In the genomic region with DNA sequence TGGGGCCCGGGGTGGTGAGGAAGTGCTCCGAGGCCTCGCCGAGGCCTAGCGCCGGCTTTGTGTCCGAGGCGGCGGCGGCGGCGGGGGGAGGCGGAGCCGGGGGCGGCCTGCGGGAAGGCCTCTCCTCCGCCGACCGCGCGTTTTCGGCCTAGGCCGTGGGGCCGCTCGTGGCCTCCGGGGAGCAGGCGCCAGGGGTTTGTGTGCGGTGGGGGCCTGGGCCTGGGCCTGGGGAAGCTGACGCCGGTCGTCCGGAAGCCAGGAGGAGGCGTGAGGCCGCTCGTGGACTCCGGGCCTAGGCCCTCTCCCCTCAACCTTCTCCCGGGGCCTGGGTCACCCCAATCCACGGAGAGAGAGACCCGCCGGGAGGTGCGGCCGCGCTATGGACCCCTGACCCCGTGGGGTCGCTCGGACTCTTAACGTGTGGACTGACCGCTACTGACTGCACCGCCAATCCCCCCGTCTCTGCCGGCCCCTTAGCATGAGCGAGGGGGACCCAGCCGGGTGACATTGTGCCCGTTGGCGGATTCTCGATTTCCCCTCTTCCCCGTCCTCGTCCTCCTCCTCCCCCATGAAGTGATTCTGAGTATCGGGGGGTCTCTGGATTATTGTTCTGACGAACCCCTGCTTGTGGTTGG, we compare ENCODE assay signal across 1 cellular context.
A peak's percentile ranks its signal among the peaks of the same experiment; 100 is the strongest.
TF ChIP-seq lines count a peak whose summit lies in the region.

No MANE protein-coding gene starts in this region.

TF ChIP-seq in K562, 482 proteins besides CTCF, POLR2A, EP300 and RAD21 (continued from another document and continues in another):
- TF ChIP-seq CGGBP1 (CRISPR knock-in tag; IDR thresholded peaks at IDR 0.05) (no peak), ZNF121 (CRISPR knock-in tag; conservative IDR thresholded peaks at IDR 0.05) (no peak), ZNF583 (CRISPR knock-in tag; IDR thresholded peaks at IDR 0.05) (no peak; the same call in 1 of the 2 replicates), USF2 (CRISPR knock-in tag; IDR thresholded peaks at IDR 0.05) (0 out of 2 replicates have a peak, but pooled peaks have one; percentile 8), HSF4 (CRISPR knock-in tag; IDR thresholded peaks at IDR 0.05; ENCODE audit: borderline replicate concordance) (no peak), GABPB2 (CRISPR knock-in tag; conservative IDR thresholded peaks at IDR 0.05) (no peak), ZNF232 (CRISPR knock-in tag; IDR thresholded peaks at IDR 0.05) (peak; percentile 73; the same call in 1 of the 2 replicates), ARHGAP35 (IDR thresholded peaks at IDR 0.05; ENCODE audit: partially characterized antibody) (no peak), ZBTB49 (CRISPR knock-in tag; IDR thresholded peaks at IDR 0.05; ENCODE audit: borderline replicate concordance) (no peak), NBN (IDR thresholded peaks at IDR 0.05; ENCODE audit: low read depth) (no peak), MIER1 (IDR thresholded peaks at IDR 0.05; ENCODE audit: low read depth) (no peak), NUFIP1 (IDR thresholded peaks at IDR 0.05; ENCODE audit: partially characterized antibody) (no peak), HNRNPLL (IDR thresholded peaks at IDR 0.05; ENCODE audit: low read depth, low read length, poor library complexity, severe bottlenecking) (no peak), TAF9B (IDR thresholded peaks at IDR 0.05; ENCODE audit: partially characterized antibody) (no peak), MEF2A (IDR thresholded peaks at IDR 0.05; ENCODE audit: control insufficient read depth, low read depth, low read length) (no peak), FOXK1 (CRISPR knock-in tag; IDR thresholded peaks at IDR 0.05; ENCODE audit: borderline replicate concordance) (no peak), MCM7 (IDR thresholded peaks at IDR 0.05) (no peak), TEAD2 (tag; IDR thresholded peaks at IDR 0.05) (no peak), ZSCAN29 (IDR thresholded peaks at IDR 0.05) (no peak), MGA (IDR thresholded peaks at IDR 0.05) (no peak), CBX8 (IDR thresholded peaks at IDR 0.05; ENCODE audit: borderline replicate concordance, extremely low read depth, low read depth, low read length, poor library complexity, severe bottlenecking) (no peak), SMAD2 (IDR thresholded peaks at IDR 0.05; ENCODE audit: low read depth, low read length) (no peak), E2F5 (CRISPR knock-in tag; IDR thresholded peaks at IDR 0.05) (no peak), BRD9 (IDR thresholded peaks at IDR 0.05; ENCODE audit: low read depth, partially characterized antibody) (no peak), FOS (IDR thresholded peaks at IDR 0.05; ENCODE audit: extremely low read depth, insufficient read length) (no peak)
- TF ChIP-seq, protein P1, sequence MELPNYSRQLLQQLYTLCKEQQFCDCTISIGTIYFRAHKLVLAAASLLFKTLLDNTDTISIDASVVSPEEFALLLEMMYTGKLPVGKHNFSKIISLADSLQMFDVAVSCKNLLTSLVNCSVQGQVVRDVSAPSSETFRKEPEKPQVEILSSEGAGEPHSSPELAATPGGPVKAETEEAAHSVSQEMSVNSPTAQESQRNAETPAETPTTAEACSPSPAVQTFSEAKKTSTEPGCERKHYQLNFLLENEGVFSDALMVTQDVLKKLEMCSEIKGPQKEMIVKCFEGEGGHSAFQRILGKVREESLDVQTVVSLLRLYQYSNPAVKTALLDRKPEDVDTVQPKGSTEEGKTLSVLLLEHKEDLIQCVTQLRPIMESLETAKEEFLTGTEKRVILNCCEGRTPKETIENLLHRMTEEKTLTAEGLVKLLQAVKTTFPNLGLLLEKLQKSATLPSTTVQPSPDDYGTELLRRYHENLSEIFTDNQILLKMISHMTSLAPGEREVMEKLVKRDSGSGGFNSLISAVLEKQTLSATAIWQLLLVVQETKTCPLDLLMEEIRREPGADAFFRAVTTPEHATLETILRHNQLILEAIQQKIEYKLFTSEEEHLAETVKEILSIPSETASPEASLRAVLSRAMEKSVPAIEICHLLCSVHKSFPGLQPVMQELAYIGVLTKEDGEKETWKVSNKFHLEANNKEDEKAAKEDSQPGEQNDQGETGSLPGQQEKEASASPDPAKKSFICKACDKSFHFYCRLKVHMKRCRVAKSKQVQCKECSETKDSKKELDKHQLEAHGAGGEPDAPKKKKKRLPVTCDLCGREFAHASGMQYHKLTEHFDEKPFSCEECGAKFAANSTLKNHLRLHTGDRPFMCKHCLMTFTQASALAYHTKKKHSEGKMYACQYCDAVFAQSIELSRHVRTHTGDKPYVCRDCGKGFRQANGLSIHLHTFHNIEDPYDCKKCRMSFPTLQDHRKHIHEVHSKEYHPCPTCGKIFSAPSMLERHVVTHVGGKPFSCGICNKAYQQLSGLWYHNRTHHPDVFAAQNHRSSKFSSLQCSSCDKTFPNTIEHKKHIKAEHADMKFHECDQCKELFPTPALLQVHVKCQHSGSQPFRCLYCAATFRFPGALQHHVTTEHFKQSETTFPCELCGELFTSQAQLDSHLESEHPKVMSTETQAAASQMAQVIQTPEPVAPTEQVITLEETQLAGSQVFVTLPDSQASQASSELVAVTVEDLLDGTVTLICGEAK (IDR thresholded peaks at IDR 0.05): no peak
- TF ChIP-seq, protein P1 (CRISPR knock-in tag; IDR thresholded peaks at IDR 0.05): no peak
